4 cellular contexts compared by ENCODE assay signal in genomic region chr15:88764448-88764847, GRCh38.
TF ChIP-seq lines count a peak whose summit lies in the region.

No MANE protein-coding gene starts in this region.

TF ChIP-seq in HepG2, 621 proteins besides CTCF, POLR2A, EP300 and RAD21:
- TF ChIP-seq SCMH1 (CRISPR knock-in tag; IDR thresholded peaks at IDR 0.05; ENCODE audit: borderline replicate concordance) = no peak
- peak; percentile 76 for TF ChIP-seq MAFF (IDR thresholded peaks at IDR 0.05; ENCODE audit: low read depth, low read length)
- TF ChIP-seq MAFK (conservative IDR thresholded peaks at IDR 0.05 in 1 of 2, IDR thresholded peaks at IDR 0.05 in 1 of 2; ENCODE audit: low read length in 2 of 2) = peak; percentile 64 to 66

TF ChIP-seq in A549, 52 proteins besides CTCF, POLR2A, EP300 and RAD21:
- TF ChIP-seq JUNB (IDR thresholded peaks at IDR 0.05) (no peak), CBX2 (IDR thresholded peaks at IDR 0.05; ENCODE audit: borderline replicate concordance, low read depth) (no peak), HDAC2 (IDR thresholded peaks at IDR 0.05) (no peak), MAFK (IDR thresholded peaks at IDR 0.05; ENCODE audit: partially characterized antibody) (peak; percentile 71)
TF ChIP-seq in A549: peak in this region for 1.

TF ChIP-seq in IMR-90, 13 proteins besides CTCF, POLR2A, EP300 and RAD21:
- TF ChIP-seq RFX5 (IDR thresholded peaks at IDR 0.05; ENCODE audit: low read depth, low read length) = no peak
- peak; percentile 25; the same call in 1 of the 2 replicates for TF ChIP-seq MAFK (IDR thresholded peaks at IDR 0.05; ENCODE audit: low read depth, low read length)
- no peak for TF ChIP-seq RCOR1 (IDR thresholded peaks at IDR 0.05; ENCODE audit: insufficient replicate concordance, low read length)
- no peak for TF ChIP-seq ELK1 (IDR thresholded peaks at IDR 0.05; ENCODE audit: borderline replicate concordance, low read depth, low read length)
- TF ChIP-seq FOS (IDR thresholded peaks at IDR 0.05; ENCODE audit: low read depth, low read length) = no peak
- no peak for TF ChIP-seq SMC3 (IDR thresholded peaks at IDR 0.05; ENCODE audit: low read depth, low read length)

TF ChIP-seq in K562, 482 proteins besides CTCF, POLR2A, EP300 and RAD21:
- TF ChIP-seq ZFP30 (CRISPR knock-in tag; IDR thresholded peaks at IDR 0.05; ENCODE audit: borderline replicate concordance) = no peak
- no peak for TF ChIP-seq SRSF1 (IDR thresholded peaks at IDR 0.05; ENCODE audit: low read depth, low read length)
- peak; percentile 30; the same call in 1 of the 2 replicates for TF ChIP-seq ZNF316 (IDR thresholded peaks at IDR 0.05)
- TF ChIP-seq ZNF561 (CRISPR knock-in tag; conservative IDR thresholded peaks at IDR 0.05) = no peak
